ENCODE assay signal across 32 cellular contexts in genomic region chr13:89806594-89806993, GRCh38.
A peak's percentile ranks its signal among the peaks of the same experiment; 100 is the strongest.
DNase-seq lines count a peak whose midpoint lies in the region; ATAC-seq, FAIRE-seq and TF ChIP-seq lines count a peak whose summit lies in the region.
"Had no signal": no experiment of that assay in that cellular context is flagged by ENCODE, and none has a peak within 500 bp of the region (broad histone marks: within the 10 kb centered on the region; RNA-seq: fewer than 3 reads in every experiment).

No MANE protein-coding gene starts in this region.

- no peak overlapping the region for H3K27ac ChIP-seq in K562 (ENCODE audit: extremely low read depth, low read depth, low read length)
- H3K27ac ChIP-seq: 22Rv1; A549; BLaER1; BLaER1 treated with 17β-estradiol and CSF1 and Interleukin-3, amounts not matched to agents 10 nM and 100 nM; C4-2B had no signal

- H3K4me2 ChIP-seq in K562 (ENCODE audit: insufficient read depth, low read length), result no peak overlapping the region
- H3K4me2 ChIP-seq: A549; BLaER1; BLaER1 treated with 17β-estradiol and CSF1 and Interleukin-3, amounts not matched to agents 10 nM and 100 nM had no signal

- no peak overlapping the region for H3K4me3 ChIP-seq in K562
- H3K4me3 ChIP-seq: A549; BLaER1; BLaER1 treated with 17β-estradiol and CSF1 and Interleukin-3, amounts not matched to agents 10 nM and 100 nM had no signal

- no peak overlapping the region for H3K9ac ChIP-seq in K562 (ENCODE audit: insufficient read depth in 1 of 2, low read depth in 2 of 2, low read length in 2 of 2)
- H3K9ac ChIP-seq: BLaER1; BLaER1 treated with 17β-estradiol and CSF1 and Interleukin-3, amounts not matched to agents 10 nM and 100 nM had no signal

- no TSS peak for BruUV-seq in K562 (replicated peaks; lab: Mats Ljungman, UMichigan)

- no peak for TF ChIP-seq CTCF in K562 (IDR thresholded peaks at IDR 0.05 in 2 of 3, conservative IDR thresholded peaks at IDR 0.05 in 1 of 3; ENCODE audit: insufficient read depth in 2 of 3, low read depth in 1 of 3, low read length in 3 of 3)

- intact Hi-C loops in K562 (cut with micrococcal nuclease), result no loop called here

- TF ChIP-seq RAD21 in K562 (CRISPR knock-in tag; conservative IDR thresholded peaks at IDR 0.05 in 1 of 2, IDR thresholded peaks at IDR 0.05 in 1 of 2), result no peak

- H4K20me1 ChIP-seq in K562 (replicated peaks; ENCODE audit: control insufficient read depth, insufficient read depth, low read length), result no peaks in the 10 kb centered on the region
- H4K20me1 ChIP-seq: BLaER1; BLaER1 treated with 17β-estradiol and CSF1 and Interleukin-3, amounts not matched to agents 10 nM and 100 nM had no signal

- no peak overlapping the region for H2AFZ ChIP-seq in K562 (ENCODE audit: low read depth, low read length)

- no peaks in the 10 kb centered on the region for H3K9me1 ChIP-seq in K562 (ENCODE audit: control insufficient read depth, insufficient read depth, low read length)

- in situ Hi-C loops in K562 (cut with MboI), result no loop called here

- no peaks in the 10 kb centered on the region for H3K36me3 ChIP-seq in K562 (ENCODE audit: control insufficient read depth, insufficient read depth, low read length)
- H3K36me3 ChIP-seq: BE2C; BLaER1; BLaER1 treated with 17β-estradiol and CSF1 and Interleukin-3, amounts not matched to agents 10 nM and 100 nM had no signal

- DNase-seq in DMS53 (lab: John Stamatoyannopoulos, UW) (peak; percentile 1), DMS53 treated with DMSO at 0.1 percent for 48 hours (lab: John Stamatoyannopoulos, UW; ENCODE audit: unreplicated experiment) (no peak), H54 (ENCODE audit: insufficient read length, low spot score) (no peak), K562 (ENCODE audit: extremely low read depth in 1 of 4, low spot score in 3 of 4) (no peak), dedifferentiated amniotic fluid mesenchymal stem cell (ENCODE audit: extremely low spot score) (no peak)
- DNase-seq in stimulated activated CD4-positive, alpha-beta T cell treated with anti-CD3 and anti-CD28 coated beads, Interleukin-15, amount 100 ng/mL, for 24 hours, result no peak
- DNase-seq: 8988T; ACHN; AML-193; BE2C; C1 segment of cervical spinal cord; Caco-2; Calu3; CD4-positive, alpha-beta memory T cell; CD4-positive, alpha-beta T cell; CD4-positive, CD25-positive, alpha-beta regulatory T cell; CD8-positive, alpha-beta memory T cell; CD8-positive, alpha-beta T cell; COR-L47; DMS 273 treated with DMSO at 0.1 percent for 48 hours; DMS153; DMS79; DMS79 treated with DMSO at 0.1 percent for 48 hours; DND-41; EL had no signal

- peak; percentile 6 for FAIRE-seq in H54 (lab: Jason Lieb, UNC)
- no peak for FAIRE-seq in K562 (lab: Jason Lieb, UNC)
- FAIRE-seq: A204.1, A549, D721Med had no signal

- WGBS in K562 (ENCODE audit: insufficient coverage, low coverage, missing lambda C conversion rate), result 2% methylated on average over 4 of the region's 4 CpGs

- H3K79me2 ChIP-seq in K562 (ENCODE audit: control insufficient read depth, insufficient read depth, low read length), result no peaks in the 10 kb centered on the region

- POLR2A ChIA-PET in K562 (lab: Yijun Ruan, JAX), result no interaction called here

- no peak for TF ChIP-seq EP300 in K562 (IDR thresholded peaks at IDR 0.05; ENCODE audit: low read length)

- H3K27me3 ChIP-seq in K562 (ENCODE audit: control insufficient read depth in 2 of 2, insufficient read depth in 2 of 2, low read length in 2 of 2), result no peaks in the 10 kb centered on the region
- H3K27me3 ChIP-seq: BE2C; BLaER1; BLaER1 treated with 17β-estradiol and CSF1 and Interleukin-3, amounts not matched to agents 10 nM and 100 nM had no signal

- H3K9me3 ChIP-seq in K562 (replicated peaks; ENCODE audit: control insufficient read depth, insufficient read depth, low read depth, low read length), result peaks cover 2% of the 10 kb centered on the region; the same call in 1 of the 2 replicates
- H3K9me3 ChIP-seq: A549; BE2C; BLaER1; BLaER1 treated with 17β-estradiol and CSF1 and Interleukin-3, amounts not matched to agents 10 nM and 100 nM; Caco-2 had no signal

- TF ChIP-seq POLR2A in H54 (IDR thresholded peaks at IDR 0.05; ENCODE audit: low read depth, low read length) (no peak), K562 (conservative IDR thresholded peaks at IDR 0.05) (no peak)

- H3K4me1 ChIP-seq in K562 (replicated peaks in 1 of 2; ENCODE audit: control insufficient read depth in 2 of 2, insufficient read depth in 2 of 2, low read length in 2 of 2), result no peaks in the 10 kb centered on the region
- H3K4me1 ChIP-seq: A549; BLaER1; BLaER1 treated with 17β-estradiol and CSF1 and Interleukin-3, amounts not matched to agents 10 nM and 100 nM; Caco-2 had no signal

- CTCF ChIA-PET in K562 (lab: Yijun Ruan, JAX; ENCODE audit: low intra/inter-chr PET ratio), result no interaction called here

- no peak for ATAC-seq in K562
- ATAC-seq: A549; CD8-positive, alpha-beta T cell had no signal

TF ChIP-seq in K562, 482 proteins besides CTCF, POLR2A, EP300 and RAD21 (continues in another document):
- TF ChIP-seq ZNF740 (CRISPR knock-in tag; IDR thresholded peaks at IDR 0.05) (no peak), ZNF740 (tag; IDR thresholded peaks at IDR 0.05) (no peak), MYC (IDR thresholded peaks at IDR 0.05; ENCODE audit: low read depth, low read length) (no peak), MYC (CRISPR knock-in tag; IDR thresholded peaks at IDR 0.05; ENCODE audit: borderline replicate concordance, low read depth) (no peak), JUNB (CRISPR knock-in tag; conservative IDR thresholded peaks at IDR 0.05) (0 out of 2 replicates have a peak, but pooled peaks have one; percentile 7), ZFP30 (CRISPR knock-in tag; IDR thresholded peaks at IDR 0.05; ENCODE audit: borderline replicate concordance) (peak; percentile 65; the same call in 1 of the 2 replicates), KAT7 (CRISPR knock-in tag; IDR thresholded peaks at IDR 0.05; ENCODE audit: borderline replicate concordance) (no peak), DACH1 (IDR thresholded peaks at IDR 0.05; ENCODE audit: partially characterized antibody) (no peak), ETS1 (conservative IDR thresholded peaks at IDR 0.05; ENCODE audit: control insufficient read depth, low read depth, low read length) (no peak), HEY1 (CRISPR knock-in tag; IDR thresholded peaks at IDR 0.05; ENCODE audit: borderline replicate concordance) (no peak)
